Comparison of ENCODE assay signal across 8 cellular contexts in the genomic region with DNA sequence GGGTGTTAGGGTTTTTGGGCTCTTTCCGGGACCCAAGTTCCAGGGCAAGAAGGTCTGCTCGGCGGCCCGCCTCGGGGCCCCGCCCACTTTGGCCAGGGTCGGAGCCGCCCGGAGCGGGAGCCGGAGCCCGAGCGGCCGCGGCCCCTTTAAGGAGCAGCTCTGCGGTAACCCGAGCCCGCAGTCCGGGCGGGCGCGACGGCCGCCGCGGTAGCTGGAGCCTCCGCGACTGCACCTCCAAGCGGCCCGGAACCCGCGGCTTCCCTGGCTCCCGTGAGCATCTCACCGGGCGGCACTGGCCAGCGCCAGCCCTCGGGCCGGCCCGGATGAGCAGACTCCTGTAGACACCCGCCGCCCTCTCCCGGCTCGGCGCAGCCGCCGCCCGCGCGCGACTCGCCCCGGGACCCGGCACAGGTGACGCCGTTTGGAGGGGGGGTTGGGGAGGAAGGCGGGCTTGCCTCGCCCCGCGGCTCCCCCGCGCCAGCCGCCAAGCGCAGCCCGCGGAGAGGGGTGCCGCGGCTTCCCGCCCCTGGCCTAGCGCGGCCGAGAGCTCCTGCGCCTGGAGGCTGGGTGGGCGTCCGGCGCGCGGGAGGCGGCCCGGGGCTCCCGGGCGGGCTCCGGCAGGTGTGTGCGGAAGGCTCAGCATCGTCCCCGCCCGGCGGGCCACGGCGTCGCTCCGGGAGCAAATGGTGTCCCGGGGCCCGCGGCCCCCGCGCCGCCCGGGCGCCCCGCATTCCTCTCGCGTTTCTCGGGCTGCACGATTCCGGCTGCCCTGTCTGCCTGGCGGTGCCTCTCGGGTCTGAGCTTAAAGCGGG. TPM values are rescaled to one million over a fixed set of nuclear protein-coding genes. Genes with fewer than 3 reads are reported as not detected.
DNase-seq lines count a peak whose midpoint lies in the region; ATAC-seq and TF ChIP-seq lines count a peak whose summit lies in the region.

A gene with protein sequence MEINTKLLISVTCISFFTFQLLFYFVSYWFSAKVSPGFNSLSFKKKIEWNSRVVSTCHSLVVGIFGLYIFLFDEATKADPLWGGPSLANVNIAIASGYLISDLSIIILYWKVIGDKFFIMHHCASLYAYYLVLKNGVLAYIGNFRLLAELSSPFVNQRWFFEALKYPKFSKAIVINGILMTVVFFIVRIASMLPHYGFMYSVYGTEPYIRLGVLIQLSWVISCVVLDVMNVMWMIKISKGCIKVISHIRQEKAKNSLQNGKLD (plus strand): TSS at position 149 of the 812 bp plus-strand sequence. CDS start 26,547 bp downstream, outside the sequence.

- no peaks in the 10 kb centered on the region for H3K9me3 Mint-ChIP-seq in Caco-2 (ENCODE audit: unreplicated experiment)

- peak within 1 kb of the TSS; percentile 55 for H3K9ac ChIP-seq in SU-DHL-6 (ENCODE audit: low read length)

- peak within 1 kb of the TSS; percentile 75 for H3K4me3 Mint-ChIP-seq in Caco-2 (ENCODE audit: unreplicated experiment)

- BruUV-seq in Caco-2 (replicated peaks; lab: Mats Ljungman, UMichigan), result no TSS peak

- no peaks in the 10 kb centered on the region for H3K79me2 ChIP-seq in SU-DHL-6 (ENCODE audit: insufficient read depth, low read length)
- H3K79me2 ChIP-seq in hepatocyte, result peaks cover 20% of the 10 kb centered on the region

- peaks cover 14% of the 10 kb centered on the region for H3K4me1 Mint-ChIP-seq in Caco-2 (ENCODE audit: low read depth, unreplicated experiment)

- intact Hi-C loops in Caco-2 (cut with micrococcal nuclease; ENCODE audit: unreplicated experiment), result loop anchor here (2.0 kb wide), 1 partner anchor 31 kb away; no protein-coding TSS in a partner anchor
- intact Hi-C loops in ascending aorta (cut with DNase I), result loop anchor here (1.0 to 5.0 kb wide), 4 partner anchors 30 to 190 kb away; a partner anchor contains a TSS

- H3K4me2 ChIP-seq in SU-DHL-6 (ENCODE audit: low read depth, low read length, poor library complexity, severe bottlenecking) (peak within 1 kb of the TSS; percentile 87), hepatocyte (peak within 1 kb of the TSS; percentile 91)

- H3K9me2 ChIP-seq in SU-DHL-6 (replicated peaks; ENCODE audit: insufficient read depth, low read length) (no peaks in the 10 kb centered on the region), hepatocyte (replicated peaks; ENCODE audit: insufficient read depth) (no peaks in the 10 kb centered on the region)

- H3K27me3 ChIP-seq in Caco-2 (replicated peaks; ENCODE audit: control insufficient read depth, insufficient read depth, low read length), result no peaks in the 10 kb centered on the region
- H3K27me3 ChIP-seq in SU-DHL-6 (ENCODE audit: low read length), result no peaks in the 10 kb centered on the region
- no peaks in the 10 kb centered on the region for H3K27me3 ChIP-seq in ascending aorta
- no peaks in the 10 kb centered on the region for H3K27me3 ChIP-seq in hepatocyte

- TF ChIP-seq CTCF in Caco-2 (IDR thresholded peaks at IDR 0.05; ENCODE audit: insufficient read depth in 1 of 2, low read depth in 1 of 2, low read length in 1 of 2, severe bottlenecking in 1 of 2, unreplicated experiment in 1 of 2) (no peak), SU-DHL-6 (IDR thresholded peaks at IDR 0.05; ENCODE audit: insufficient read depth, low read length, poor library complexity, severe bottlenecking) (no peak), ascending aorta (IDR thresholded peaks at IDR 0.05) (no peak), hepatocyte (IDR thresholded peaks at IDR 0.05; ENCODE audit: poor library complexity) (no peak)

- peaks cover 32% of the 10 kb centered on the region for H3K4me1 ChIP-seq in Caco-2
- H3K4me1 ChIP-seq in ascending aorta, result peaks cover 0 to 4% of the 10 kb centered on the region in 2 donors
- H3K4me1 ChIP-seq in hepatocyte (ENCODE audit: insufficient read depth), result peaks cover 4% of the 10 kb centered on the region

- no peaks in the 10 kb centered on the region for H3K36me3 Mint-ChIP-seq in Caco-2 (ENCODE audit: insufficient read depth, unreplicated experiment)

- no peak within 1 kb of the TSS for H3K27ac ChIP-seq in SU-DHL-6 (ENCODE audit: low read depth, low read length)
- peak within 1 kb of the TSS; percentile 77 to 85 for H3K27ac ChIP-seq in ascending aorta
- H3K27ac ChIP-seq in hepatocyte, result peak within 1 kb of the TSS; percentile 85

- POLR2A ChIA-PET in Caco-2 (lab: Charles Lee), result interaction anchor here (0.5 to 1.6 kb wide), 4 partner anchors 48 to 176 kb away, joined by 3 to 10 read pairs (median 5); a partner anchor contains a TSS

- ATAC-seq in GM21526 (IDR thresholded peaks at IDR 0.05; ENCODE audit: low FRiP score, unreplicated experiment), result peak; percentile 65

- no peaks in the 10 kb centered on the region for H3K9me3 ChIP-seq in Caco-2
- H3K9me3 ChIP-seq in SU-DHL-6 (ENCODE audit: insufficient read depth, low read length), result no peaks in the 10 kb centered on the region
- no peaks in the 10 kb centered on the region for H3K9me3 ChIP-seq in ascending aorta
- H3K9me3 ChIP-seq in hepatocyte (ENCODE audit: low read depth), result no peaks in the 10 kb centered on the region

- no peaks in the 10 kb centered on the region for H3K27me3 Mint-ChIP-seq in Caco-2 (ENCODE audit: insufficient read depth, unreplicated experiment)

- H3K36me3 ChIP-seq in Caco-2 (ENCODE audit: control insufficient read depth, insufficient read depth, low read length) (no peaks in the 10 kb centered on the region), SU-DHL-6 (ENCODE audit: low read length) (no peaks in the 10 kb centered on the region), ascending aorta (no peaks in the 10 kb centered on the region), hepatocyte (replicated peaks; ENCODE audit: insufficient read depth, low read depth) (no peaks in the 10 kb centered on the region)

- CTCF ChIA-PET in Caco-2 (lab: Charles Lee), result interaction anchor here (0.6 to 1.6 kb wide), 6 partner anchors 20 to 116 kb away, joined by 3 to 12 read pairs (median 4); a partner anchor contains a TSS

- WGBS in hepatocyte (ENCODE audit: low lambda C conversion rate, missing lambda C conversion rate), result under 1% methylated on average over 74 of the region's 108 CpGs

- H2AFZ ChIP-seq in SU-DHL-6 (ENCODE audit: low read depth, low read length, severe bottlenecking) (peak within 1 kb of the TSS; percentile 93), hepatocyte (peak within 1 kb of the TSS; percentile 96)

- H3K4me3 ChIP-seq in Caco-2 (ENCODE audit: low read depth, low read length) (peak within 1 kb of the TSS; percentile 59), SU-DHL-6 (ENCODE audit: insufficient read depth, low read length, poor library complexity, severe bottlenecking) (peak within 1 kb of the TSS; percentile 62), ascending aorta (peak within 1 kb of the TSS; percentile 85 to 88), hepatocyte (peak within 1 kb of the TSS; percentile 80)

- DNase-seq in Caco-2, result peak; percentile 58 to 76
- peak; percentile 61 for DNase-seq in HuH-7 (ENCODE audit: low spot score)
- peak in 1 of 2 donors; percentile 79 for DNase-seq in ascending aorta (ENCODE audit: low spot score in 2 of 2)
- peak; percentile 81 for DNase-seq in hepatocyte (ENCODE audit: low spot score)
- DNase-seq in retina, result peak; percentile 89
- no peak for DNase-seq in GM19240 (ENCODE audit: insufficient read length, low spot score)

- no peaks in the 10 kb centered on the region for H3F3A ChIP-seq in SU-DHL-6 (ENCODE audit: insufficient read depth)

- H4K20me1 ChIP-seq in SU-DHL-6 (ENCODE audit: low read depth, low read length) (no peaks in the 10 kb centered on the region), hepatocyte (ENCODE audit: insufficient read depth, poor library complexity, severe bottlenecking) (no peaks in the 10 kb centered on the region)

- H3K27ac Mint-ChIP-seq in Caco-2 (ENCODE audit: unreplicated experiment), result peak within 1 kb of the TSS; percentile 55

RNA-seq across cellular contexts. Expression of the gene that starts here (rescaled TPM):
- total RNA-seq in Caco-2 (2022) (14.1 TPM in 2 replicates), ascending aorta (2.7 TPM), hepatocyte (22.4 and 31.5 TPM in 2 replicates)
- polyA plus RNA-seq in hepatocyte, result 9.7 and 12.2 TPM in 2 replicates
